In the genomic region with DNA sequence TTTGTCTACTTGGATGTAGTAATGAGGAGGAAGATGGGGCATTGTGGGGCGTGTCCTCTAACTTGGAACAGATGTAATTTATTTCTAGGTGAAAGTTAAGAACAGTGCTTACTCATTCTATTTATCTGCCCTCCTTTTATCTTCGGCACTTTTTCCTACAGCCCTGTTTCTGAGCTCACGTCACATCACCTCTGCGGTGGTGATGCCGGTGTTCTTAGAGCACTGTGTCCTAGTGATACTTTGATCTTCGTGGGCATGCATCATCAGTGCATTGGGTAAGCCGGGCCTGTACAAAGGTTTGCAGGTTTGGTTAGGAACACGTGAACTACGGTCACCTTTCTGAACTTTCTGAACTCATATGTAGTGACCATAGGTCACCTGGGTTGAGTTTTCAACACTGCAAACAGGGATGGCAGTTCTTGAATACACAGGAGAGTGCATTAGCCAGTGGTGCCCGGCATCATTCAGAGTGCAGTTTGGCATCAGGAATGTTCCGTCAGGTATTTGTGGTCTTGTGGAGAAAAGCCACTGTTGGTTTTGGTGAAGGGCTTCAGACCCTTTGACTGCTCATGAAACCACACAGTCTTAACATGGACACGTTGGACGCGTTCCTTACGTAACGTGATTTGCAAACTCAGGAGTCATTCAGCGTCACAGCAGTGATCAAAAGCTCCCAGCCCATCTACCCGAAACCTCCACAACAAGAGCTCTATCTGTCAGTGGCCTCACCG, we compare ENCODE assay signal across 1 cellular context.
TF ChIP-seq lines count a peak whose summit lies in the region.

No MANE protein-coding gene starts in this region.

TF ChIP-seq in HepG2, 621 proteins besides CTCF, POLR2A, EP300 and RAD21 (continues in another document):
- TF ChIP-seq ZNF33B (CRISPR knock-in tag; IDR thresholded peaks at IDR 0.05) (no peak), SIX4 (CRISPR knock-in tag; IDR thresholded peaks at IDR 0.05) (peak; percentile 73; the same call in 1 of the 2 replicates), DR1 (CRISPR knock-in tag; IDR thresholded peaks at IDR 0.05) (no peak), ERF (CRISPR knock-in tag; IDR thresholded peaks at IDR 0.05) (peak; percentile 90), PAX8 (CRISPR knock-in tag; IDR thresholded peaks at IDR 0.05; ENCODE audit: borderline replicate concordance) (no peak), MXI1 (IDR thresholded peaks at IDR 0.05; ENCODE audit: borderline replicate concordance, low read depth, low read length) (peak; percentile 74; the same call in 1 of the 3 replicates), DRAP1 (CRISPR knock-in tag; IDR thresholded peaks at IDR 0.05) (peak; percentile 43), ZNF691 (CRISPR knock-in tag; IDR thresholded peaks at IDR 0.05; ENCODE audit: borderline replicate concordance, low read depth) (peak; percentile 97), ZNF878 (CRISPR knock-in tag; IDR thresholded peaks at IDR 0.05) (peak; percentile 91), ZNF318 (CRISPR knock-in tag; IDR thresholded peaks at IDR 0.05) (no peak), SOX6 (IDR thresholded peaks at IDR 0.05) (no peak), SOX6 (CRISPR knock-in tag; IDR thresholded peaks at IDR 0.05) (peak; percentile 97), NR1H2 (CRISPR knock-in tag; IDR thresholded peaks at IDR 0.05; ENCODE audit: borderline replicate concordance, low read depth) (peak; percentile 67; the same call in 1 of the 2 replicates), SMAD3 (CRISPR knock-in tag; IDR thresholded peaks at IDR 0.05) (peak; percentile 82; the same call in 1 of the 2 replicates), ZBTB21 (CRISPR knock-in tag; IDR thresholded peaks at IDR 0.05) (peak; percentile 96), JUN (CRISPR knock-in tag; IDR thresholded peaks at IDR 0.05) (peak; percentile 96), ZNF563 (CRISPR knock-in tag; IDR thresholded peaks at IDR 0.05) (peak; percentile 54; the same call in 1 of the 2 replicates), SRY (CRISPR knock-in tag; IDR thresholded peaks at IDR 0.05) (no peak), ZNF652 (CRISPR knock-in tag; IDR thresholded peaks at IDR 0.05; ENCODE audit: borderline replicate concordance, low read depth) (no peak), ZNF615 (CRISPR knock-in tag; IDR thresholded peaks at IDR 0.05; ENCODE audit: borderline replicate concordance) (no peak), ZNF331 (CRISPR knock-in tag; IDR thresholded peaks at IDR 0.05) (peak; percentile 87; the same call in 1 of the 2 replicates)
- TF ChIP-seq, protein P1, sequence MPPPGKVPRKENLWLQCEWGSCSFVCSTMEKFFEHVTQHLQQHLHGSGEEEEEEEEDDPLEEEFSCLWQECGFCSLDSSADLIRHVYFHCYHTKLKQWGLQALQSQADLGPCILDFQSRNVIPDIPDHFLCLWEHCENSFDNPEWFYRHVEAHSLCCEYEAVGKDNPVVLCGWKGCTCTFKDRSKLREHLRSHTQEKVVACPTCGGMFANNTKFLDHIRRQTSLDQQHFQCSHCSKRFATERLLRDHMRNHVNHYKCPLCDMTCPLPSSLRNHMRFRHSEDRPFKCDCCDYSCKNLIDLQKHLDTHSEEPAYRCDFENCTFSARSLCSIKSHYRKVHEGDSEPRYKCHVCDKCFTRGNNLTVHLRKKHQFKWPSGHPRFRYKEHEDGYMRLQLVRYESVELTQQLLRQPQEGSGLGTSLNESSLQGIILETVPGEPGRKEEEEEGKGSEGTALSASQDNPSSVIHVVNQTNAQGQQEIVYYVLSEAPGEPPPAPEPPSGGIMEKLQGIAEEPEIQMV (CRISPR knock-in tag; IDR thresholded peaks at IDR 0.05; ENCODE audit: low read depth) = 0 out of 2 replicates have a peak, but pooled peaks have one; percentile 36
- TF ChIP-seq, protein P2, sequence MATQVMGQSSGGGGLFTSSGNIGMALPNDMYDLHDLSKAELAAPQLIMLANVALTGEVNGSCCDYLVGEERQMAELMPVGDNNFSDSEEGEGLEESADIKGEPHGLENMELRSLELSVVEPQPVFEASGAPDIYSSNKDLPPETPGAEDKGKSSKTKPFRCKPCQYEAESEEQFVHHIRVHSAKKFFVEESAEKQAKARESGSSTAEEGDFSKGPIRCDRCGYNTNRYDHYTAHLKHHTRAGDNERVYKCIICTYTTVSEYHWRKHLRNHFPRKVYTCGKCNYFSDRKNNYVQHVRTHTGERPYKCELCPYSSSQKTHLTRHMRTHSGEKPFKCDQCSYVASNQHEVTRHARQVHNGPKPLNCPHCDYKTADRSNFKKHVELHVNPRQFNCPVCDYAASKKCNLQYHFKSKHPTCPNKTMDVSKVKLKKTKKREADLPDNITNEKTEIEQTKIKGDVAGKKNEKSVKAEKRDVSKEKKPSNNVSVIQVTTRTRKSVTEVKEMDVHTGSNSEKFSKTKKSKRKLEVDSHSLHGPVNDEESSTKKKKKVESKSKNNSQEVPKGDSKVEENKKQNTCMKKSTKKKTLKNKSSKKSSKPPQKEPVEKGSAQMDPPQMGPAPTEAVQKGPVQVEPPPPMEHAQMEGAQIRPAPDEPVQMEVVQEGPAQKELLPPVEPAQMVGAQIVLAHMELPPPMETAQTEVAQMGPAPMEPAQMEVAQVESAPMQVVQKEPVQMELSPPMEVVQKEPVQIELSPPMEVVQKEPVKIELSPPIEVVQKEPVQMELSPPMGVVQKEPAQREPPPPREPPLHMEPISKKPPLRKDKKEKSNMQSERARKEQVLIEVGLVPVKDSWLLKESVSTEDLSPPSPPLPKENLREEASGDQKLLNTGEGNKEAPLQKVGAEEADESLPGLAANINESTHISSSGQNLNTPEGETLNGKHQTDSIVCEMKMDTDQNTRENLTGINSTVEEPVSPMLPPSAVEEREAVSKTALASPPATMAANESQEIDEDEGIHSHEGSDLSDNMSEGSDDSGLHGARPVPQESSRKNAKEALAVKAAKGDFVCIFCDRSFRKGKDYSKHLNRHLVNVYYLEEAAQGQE (IDR thresholded peaks at IDR 0.05; ENCODE audit: borderline replicate concordance in 1 of 2, low read depth in 1 of 2, low read length in 2 of 2) = peak in 1 of 2 experiments; percentile 66; a peak in 1 of 4 replicates
- TF ChIP-seq, protein P3, sequence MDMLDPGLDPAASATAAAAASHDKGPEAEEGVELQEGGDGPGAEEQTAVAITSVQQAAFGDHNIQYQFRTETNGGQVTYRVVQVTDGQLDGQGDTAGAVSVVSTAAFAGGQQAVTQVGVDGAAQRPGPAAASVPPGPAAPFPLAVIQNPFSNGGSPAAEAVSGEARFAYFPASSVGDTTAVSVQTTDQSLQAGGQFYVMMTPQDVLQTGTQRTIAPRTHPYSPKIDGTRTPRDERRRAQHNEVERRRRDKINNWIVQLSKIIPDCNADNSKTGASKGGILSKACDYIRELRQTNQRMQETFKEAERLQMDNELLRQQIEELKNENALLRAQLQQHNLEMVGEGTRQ (IDR thresholded peaks at IDR 0.05; ENCODE audit: low read depth, low read length) = no peak; the same call in 1 of the 2 replicates
- TF ChIP-seq, protein P3 (CRISPR knock-in tag; IDR thresholded peaks at IDR 0.05; ENCODE audit: borderline replicate concordance) = peak; percentile 58; the same call in 1 of the 2 replicates
- TF ChIP-seq, protein P4, sequence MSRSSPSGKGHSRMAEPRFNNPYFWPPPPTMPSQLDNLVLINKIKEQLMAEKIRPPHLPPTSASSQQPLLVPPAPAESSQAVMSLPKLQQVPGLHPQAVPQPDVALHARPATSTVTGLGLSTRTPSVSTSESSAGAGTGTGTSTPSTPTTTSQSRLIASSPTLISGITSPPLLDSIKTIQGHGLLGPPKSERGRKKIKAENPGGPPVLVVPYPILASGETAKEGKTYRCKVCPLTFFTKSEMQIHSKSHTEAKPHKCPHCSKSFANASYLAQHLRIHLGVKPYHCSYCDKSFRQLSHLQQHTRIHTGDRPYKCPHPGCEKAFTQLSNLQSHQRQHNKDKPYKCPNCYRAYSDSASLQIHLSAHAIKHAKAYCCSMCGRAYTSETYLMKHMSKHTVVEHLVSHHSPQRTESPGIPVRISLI (CRISPR knock-in tag; IDR thresholded peaks at IDR 0.05; ENCODE audit: borderline replicate concordance) = peak; percentile 78
